In the genomic region with DNA sequence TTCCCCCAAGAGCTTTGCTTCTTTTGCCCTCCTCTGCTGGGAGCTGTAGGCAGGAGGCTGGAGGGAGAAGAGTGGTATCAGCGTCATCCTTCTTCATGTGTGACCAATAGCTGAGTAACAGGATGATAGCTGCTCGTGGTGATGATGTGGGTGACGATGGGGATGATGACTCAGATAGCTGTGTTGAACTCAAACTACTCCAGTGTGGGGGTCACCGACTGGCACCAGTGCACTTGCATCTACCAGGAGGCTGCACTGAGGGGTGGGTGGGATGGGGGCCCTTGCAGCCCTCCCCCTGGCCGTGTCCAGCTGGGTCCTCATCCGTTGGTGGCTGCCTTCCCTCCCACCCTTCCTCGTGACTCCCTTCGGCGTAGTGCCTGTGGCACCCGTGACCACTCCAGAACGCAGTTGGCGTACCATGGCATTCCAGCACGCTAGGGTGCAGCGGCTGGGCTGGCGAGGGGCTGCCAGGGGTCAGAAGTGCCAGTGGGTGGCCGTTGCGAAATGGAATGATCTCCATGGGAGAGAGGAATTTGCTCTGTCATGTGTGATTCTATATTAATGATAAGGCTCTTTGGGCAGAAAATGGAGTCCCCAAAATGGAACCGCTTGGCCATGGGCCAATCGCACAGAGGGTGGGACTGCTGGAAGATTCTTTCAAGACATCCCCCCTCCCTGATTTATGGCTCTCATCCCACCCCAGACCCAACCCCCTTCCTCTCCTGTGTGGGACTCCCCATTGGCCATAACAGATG, we compare ENCODE assay signal across 9 cellular contexts. TPM values are rescaled to one million over a fixed set of nuclear protein-coding genes. Genes with fewer than 3 reads are reported as not detected.
A peak's percentile ranks its signal among the peaks of the same experiment; 100 is the strongest.
DNase-seq lines count a peak whose midpoint lies in the region; ATAC-seq, FAIRE-seq and TF ChIP-seq lines count a peak whose summit lies in the region.
"Had no signal": no experiment of that assay in that cellular context is flagged by ENCODE, and none has a peak within 500 bp of the region (broad histone marks: within the 10 kb centered on the region; RNA-seq: fewer than 3 reads in every experiment).

No MANE protein-coding gene starts in this region.

- H3K4me2 ChIP-seq in A549: peak overlapping the region; percentile 35; the same call in 1 of the 3 replicates

- peak overlapping the region; percentile 92 to 98 (median 93) for H3K27ac Mint-ChIP-seq in nephron

- peak; percentile 53 to 69 for DNase-seq in A549 (ENCODE audit: low read depth in 1 of 2, low spot score in 1 of 2)
- peak; percentile 81 for DNase-seq in HPDE6-E6E7 (ENCODE audit: extremely low spot score)
- peak; percentile 4 for DNase-seq in amniotic stem cell (lab: John Stamatoyannopoulos, UW)
- DNase-seq in SIG-M5 treated with dmso at 0.1 percent for 504 hours (lab: John Stamatoyannopoulos, UW; ENCODE audit: unreplicated experiment): no peak
- DNase-seq: heart left ventricle had no signal

- H3K4me3 Mint-ChIP-seq in nephron: peak overlapping the region in 2 of 3 experiments; percentile 25 to 65

- H3K9me3 Mint-ChIP-seq in nephron: no peaks in the 10 kb centered on the region

- no peak overlapping the region for H3K4me3 ChIP-seq in A549
- H3K4me3 ChIP-seq: heart left ventricle had no signal

- 26% methylated on average over 10 of the region's 19 CpGs for WGBS in A549 (ENCODE audit: missing lambda C conversion rate)

- POLR2A ChIA-PET in A549 (lab: Yijun Ruan, JAX): interaction anchor here (1.0 kb wide), 1 partner anchor 43 kb away, joined by 3 read pairs; no protein-coding TSS in a partner anchor

- no peak for TF ChIP-seq EP300 in A549 (IDR thresholded peaks at IDR 0.05)

- H3K9me3 ChIP-seq in A549: no peaks in the 10 kb centered on the region
- H3K9me3 ChIP-seq: heart left ventricle had no signal

- H3K27me3 Mint-ChIP-seq in nephron (ENCODE audit: low read depth): peaks cover 27% of the 10 kb centered on the region

- ATAC-seq in A549 (peak; percentile 86 to 96), GM19467 (IDR thresholded peaks at IDR 0.05; ENCODE audit: unreplicated experiment) (no peak), GM18909 (IDR thresholded peaks at IDR 0.05; ENCODE audit: poor library complexity, unreplicated experiment) (no peak), HG03095 (IDR thresholded peaks at IDR 0.05; ENCODE audit: unreplicated experiment) (no peak)

- H3K36me3 Mint-ChIP-seq in nephron (ENCODE audit: low read depth): no peaks in the 10 kb centered on the region

- peak overlapping the region; percentile 16 to 78; a peak in 4 of 6 replicates for H3K27ac ChIP-seq in A549
- H3K27ac ChIP-seq: heart left ventricle had no signal

- CTCF ChIA-PET in A549 (lab: Yijun Ruan, JAX): interaction anchor here (0.8 to 1.5 kb wide), 6 partner anchors 11 to 44 kb away, joined by 3 to 5 read pairs (median 4); no protein-coding TSS in a partner anchor

- no peak for TF ChIP-seq RAD21 in A549 (conservative IDR thresholded peaks at IDR 0.05 in 1 of 2, IDR thresholded peaks at IDR 0.05 in 1 of 2)

- no peak for FAIRE-seq in A549 (lab: Jason Lieb, UNC)

- H3K4me1 Mint-ChIP-seq in nephron: peaks cover 60% of the 10 kb centered on the region

- TF ChIP-seq CTCF in A549 (IDR thresholded peaks at IDR 0.05) (no peak), nephron (IDR thresholded peaks at IDR 0.05; ENCODE audit: unreplicated experiment in 3 of 3) (no peak)

- no peak for TF ChIP-seq POLR2A in A549 (IDR thresholded peaks at IDR 0.05; ENCODE audit: low read length)

- H3K4me1 ChIP-seq in A549: peaks cover 10% of the 10 kb centered on the region; the same call in 2 of the 3 replicates

TF ChIP-seq in A549, 52 proteins besides CTCF, POLR2A, EP300 and RAD21 (continues in another document):
- no peak for TF ChIP-seq EHF (CRISPR knock-in tag; IDR thresholded peaks at IDR 0.05)
- 0 out of 2 replicates have a peak, but pooled peaks have one; percentile 38 for TF ChIP-seq JUNB (IDR thresholded peaks at IDR 0.05)
- no peak for TF ChIP-seq CBX8 (IDR thresholded peaks at IDR 0.05)
- TF ChIP-seq, protein P1, sequence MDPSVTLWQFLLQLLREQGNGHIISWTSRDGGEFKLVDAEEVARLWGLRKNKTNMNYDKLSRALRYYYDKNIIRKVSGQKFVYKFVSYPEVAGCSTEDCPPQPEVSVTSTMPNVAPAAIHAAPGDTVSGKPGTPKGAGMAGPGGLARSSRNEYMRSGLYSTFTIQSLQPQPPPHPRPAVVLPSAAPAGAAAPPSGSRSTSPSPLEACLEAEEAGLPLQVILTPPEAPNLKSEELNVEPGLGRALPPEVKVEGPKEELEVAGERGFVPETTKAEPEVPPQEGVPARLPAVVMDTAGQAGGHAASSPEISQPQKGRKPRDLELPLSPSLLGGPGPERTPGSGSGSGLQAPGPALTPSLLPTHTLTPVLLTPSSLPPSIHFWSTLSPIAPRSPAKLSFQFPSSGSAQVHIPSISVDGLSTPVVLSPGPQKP (IDR thresholded peaks at IDR 0.05; ENCODE audit: low read depth, low read length): no peak
- no peak for TF ChIP-seq HOXB13 (CRISPR knock-in tag; IDR thresholded peaks at IDR 0.05; ENCODE audit: low read depth)
- TF ChIP-seq HEYL (CRISPR knock-in tag; IDR thresholded peaks at IDR 0.05): no peak
- no peak for TF ChIP-seq ZSCAN20 (CRISPR knock-in tag; IDR thresholded peaks at IDR 0.05)
- peak in 1 of 2 experiments; percentile 36; a peak in 1 of 4 replicates for TF ChIP-seq CEBPB (IDR thresholded peaks at IDR 0.05)
- TF ChIP-seq, protein P2, sequence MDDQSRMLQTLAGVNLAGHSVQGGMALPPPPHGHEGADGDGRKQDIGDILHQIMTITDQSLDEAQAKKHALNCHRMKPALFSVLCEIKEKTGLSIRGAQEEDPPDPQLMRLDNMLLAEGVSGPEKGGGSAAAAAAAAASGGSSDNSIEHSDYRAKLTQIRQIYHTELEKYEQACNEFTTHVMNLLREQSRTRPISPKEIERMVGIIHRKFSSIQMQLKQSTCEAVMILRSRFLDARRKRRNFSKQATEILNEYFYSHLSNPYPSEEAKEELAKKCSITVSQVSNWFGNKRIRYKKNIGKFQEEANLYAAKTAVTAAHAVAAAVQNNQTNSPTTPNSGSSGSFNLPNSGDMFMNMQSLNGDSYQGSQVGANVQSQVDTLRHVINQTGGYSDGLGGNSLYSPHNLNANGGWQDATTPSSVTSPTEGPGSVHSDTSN (IDR thresholded peaks at IDR 0.05): no peak
- no peak for TF ChIP-seq TP53 (CRISPR knock-in tag; IDR thresholded peaks at IDR 0.05)
- TF ChIP-seq, protein P3, sequence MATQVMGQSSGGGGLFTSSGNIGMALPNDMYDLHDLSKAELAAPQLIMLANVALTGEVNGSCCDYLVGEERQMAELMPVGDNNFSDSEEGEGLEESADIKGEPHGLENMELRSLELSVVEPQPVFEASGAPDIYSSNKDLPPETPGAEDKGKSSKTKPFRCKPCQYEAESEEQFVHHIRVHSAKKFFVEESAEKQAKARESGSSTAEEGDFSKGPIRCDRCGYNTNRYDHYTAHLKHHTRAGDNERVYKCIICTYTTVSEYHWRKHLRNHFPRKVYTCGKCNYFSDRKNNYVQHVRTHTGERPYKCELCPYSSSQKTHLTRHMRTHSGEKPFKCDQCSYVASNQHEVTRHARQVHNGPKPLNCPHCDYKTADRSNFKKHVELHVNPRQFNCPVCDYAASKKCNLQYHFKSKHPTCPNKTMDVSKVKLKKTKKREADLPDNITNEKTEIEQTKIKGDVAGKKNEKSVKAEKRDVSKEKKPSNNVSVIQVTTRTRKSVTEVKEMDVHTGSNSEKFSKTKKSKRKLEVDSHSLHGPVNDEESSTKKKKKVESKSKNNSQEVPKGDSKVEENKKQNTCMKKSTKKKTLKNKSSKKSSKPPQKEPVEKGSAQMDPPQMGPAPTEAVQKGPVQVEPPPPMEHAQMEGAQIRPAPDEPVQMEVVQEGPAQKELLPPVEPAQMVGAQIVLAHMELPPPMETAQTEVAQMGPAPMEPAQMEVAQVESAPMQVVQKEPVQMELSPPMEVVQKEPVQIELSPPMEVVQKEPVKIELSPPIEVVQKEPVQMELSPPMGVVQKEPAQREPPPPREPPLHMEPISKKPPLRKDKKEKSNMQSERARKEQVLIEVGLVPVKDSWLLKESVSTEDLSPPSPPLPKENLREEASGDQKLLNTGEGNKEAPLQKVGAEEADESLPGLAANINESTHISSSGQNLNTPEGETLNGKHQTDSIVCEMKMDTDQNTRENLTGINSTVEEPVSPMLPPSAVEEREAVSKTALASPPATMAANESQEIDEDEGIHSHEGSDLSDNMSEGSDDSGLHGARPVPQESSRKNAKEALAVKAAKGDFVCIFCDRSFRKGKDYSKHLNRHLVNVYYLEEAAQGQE (IDR thresholded peaks at IDR 0.05): no peak
- TF ChIP-seq KDM1A (IDR thresholded peaks at IDR 0.05; ENCODE audit: low read depth): no peak
- TF ChIP-seq MAFK (IDR thresholded peaks at IDR 0.05; ENCODE audit: partially characterized antibody): no peak
- TF ChIP-seq CHD4 (IDR thresholded peaks at IDR 0.05; ENCODE audit: borderline replicate concordance): no peak
- no peak for TF ChIP-seq FOXS1 (CRISPR knock-in tag; IDR thresholded peaks at IDR 0.05)
- no peak for TF ChIP-seq KDM5A (IDR thresholded peaks at IDR 0.05)
- TF ChIP-seq SMC3 (IDR thresholded peaks at IDR 0.05): no peak
- no peak for TF ChIP-seq HOXA7 (CRISPR knock-in tag; IDR thresholded peaks at IDR 0.05)
- TF ChIP-seq, protein P4, sequence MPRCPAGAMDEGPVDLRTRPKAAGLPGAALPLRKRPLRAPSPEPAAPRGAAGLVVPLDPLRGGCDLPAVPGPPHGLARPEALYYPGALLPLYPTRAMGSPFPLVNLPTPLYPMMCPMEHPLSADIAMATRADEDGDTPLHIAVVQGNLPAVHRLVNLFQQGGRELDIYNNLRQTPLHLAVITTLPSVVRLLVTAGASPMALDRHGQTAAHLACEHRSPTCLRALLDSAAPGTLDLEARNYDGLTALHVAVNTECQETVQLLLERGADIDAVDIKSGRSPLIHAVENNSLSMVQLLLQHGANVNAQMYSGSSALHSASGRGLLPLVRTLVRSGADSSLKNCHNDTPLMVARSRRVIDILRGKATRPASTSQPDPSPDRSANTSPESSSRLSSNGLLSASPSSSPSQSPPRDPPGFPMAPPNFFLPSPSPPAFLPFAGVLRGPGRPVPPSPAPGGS (IDR thresholded peaks at IDR 0.05): no peak

RNA-seq across cellular contexts. Expression of a gene that starts 1.3 kb away (rescaled TPM):
- polyA plus RNA-seq in A549 (2011; rRNA removed) (0.03 TPM in 2 replicates), A549 (2017; fragmentation: RNase III; extraction: RNeasy Plus Mini Kit Qiagen cat#74134 plus additional on column Dnase treatment) (2.7 to 4.7 TPM (median 4.6 TPM) in 3 replicates)
- 0.13 and 0.23 TPM in 2 replicates for polyA plus RNA-seq in A549 (2012; cell fraction: cytosol; rRNA removed)
- 1.8 and 1.9 TPM in 2 replicates for polyA plus RNA-seq in A549 (2012; cell fraction: nucleus; rRNA removed)
- not detected in 2 replicates for polyA minus RNA-seq in A549 (2011; rRNA and poly(A)+ RNA removed)

RNA-seq across cellular contexts. Expression of a gene that starts 37.6 kb away (rescaled TPM):
- polyA plus RNA-seq in A549 (2011; rRNA removed) (97.0 and 119 TPM in 2 replicates), A549 (2017; fragmentation: RNase III; extraction: RNeasy Plus Mini Kit Qiagen cat#74134 plus additional on column Dnase treatment) (75.7 to 86.8 TPM (median 83.3 TPM) in 3 replicates)
- 110 and 139 TPM in 2 replicates for polyA plus RNA-seq in A549 (2012; cell fraction: cytosol; rRNA removed)
- 114 and 137 TPM in 2 replicates for polyA plus RNA-seq in A549 (2012; cell fraction: nucleus; rRNA removed)
- 68.8 and 75.9 TPM in 2 replicates for polyA minus RNA-seq in A549 (2011; rRNA and poly(A)+ RNA removed)

Comparison
In these comparisons a context has a peak if more than half of its experiments do, and no peak if none do; other contexts are left out.
1. ATAC-seq: peak in A549 (2 of 2); none in GM19467 (single experiment), GM18909 (single experiment) and HG03095 (single experiment).